Comparison of ENCODE assay signal across 1 cellular context in genomic region chr5:178209334-178210072, GRCh38.
TF ChIP-seq lines count a peak whose summit lies in the region.

No MANE protein-coding gene starts in this region.

TF ChIP-seq in K562, 482 proteins besides CTCF, POLR2A, EP300 and RAD21:
- TF ChIP-seq ZNF79 (CRISPR knock-in tag; IDR thresholded peaks at IDR 0.05; ENCODE audit: low read depth): no peak
- 0 out of 2 replicates have a peak, but pooled peaks have one; percentile 29 for TF ChIP-seq SUPT5H (IDR thresholded peaks at IDR 0.05)
- peak; percentile 43 for TF ChIP-seq POLR2B (IDR thresholded peaks at IDR 0.05; ENCODE audit: low read depth, partially characterized antibody)
- TF ChIP-seq ZNF561 (CRISPR knock-in tag; conservative IDR thresholded peaks at IDR 0.05): no peak
- TF ChIP-seq, protein P1, sequence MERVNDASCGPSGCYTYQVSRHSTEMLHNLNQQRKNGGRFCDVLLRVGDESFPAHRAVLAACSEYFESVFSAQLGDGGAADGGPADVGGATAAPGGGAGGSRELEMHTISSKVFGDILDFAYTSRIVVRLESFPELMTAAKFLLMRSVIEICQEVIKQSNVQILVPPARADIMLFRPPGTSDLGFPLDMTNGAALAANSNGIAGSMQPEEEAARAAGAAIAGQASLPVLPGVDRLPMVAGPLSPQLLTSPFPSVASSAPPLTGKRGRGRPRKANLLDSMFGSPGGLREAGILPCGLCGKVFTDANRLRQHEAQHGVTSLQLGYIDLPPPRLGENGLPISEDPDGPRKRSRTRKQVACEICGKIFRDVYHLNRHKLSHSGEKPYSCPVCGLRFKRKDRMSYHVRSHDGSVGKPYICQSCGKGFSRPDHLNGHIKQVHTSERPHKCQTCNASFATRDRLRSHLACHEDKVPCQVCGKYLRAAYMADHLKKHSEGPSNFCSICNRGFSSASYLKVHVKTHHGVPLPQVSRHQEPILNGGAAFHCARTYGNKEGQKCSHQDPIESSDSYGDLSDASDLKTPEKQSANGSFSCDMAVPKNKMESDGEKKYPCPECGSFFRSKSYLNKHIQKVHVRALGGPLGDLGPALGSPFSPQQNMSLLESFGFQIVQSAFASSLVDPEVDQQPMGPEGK (CRISPR knock-in tag; IDR thresholded peaks at IDR 0.05; ENCODE audit: borderline replicate concordance): no peak
- no peak for TF ChIP-seq ZNF282 (CRISPR knock-in tag; IDR thresholded peaks at IDR 0.05)
- TF ChIP-seq POLR2G (IDR thresholded peaks at IDR 0.05; ENCODE audit: low read depth, low read length): 0 out of 2 replicates have a peak, but pooled peaks have one; percentile 21
- TF ChIP-seq SRSF9 (IDR thresholded peaks at IDR 0.05; ENCODE audit: borderline replicate concordance, low read depth, low read length): no peak
- no peak for TF ChIP-seq TBP (optimal IDR thresholded peaks at IDR 0.05; ENCODE audit: low read depth, low read length)
- TF ChIP-seq FOXK1 (CRISPR knock-in tag; IDR thresholded peaks at IDR 0.05; ENCODE audit: borderline replicate concordance): no peak
- peak; percentile 34 for TF ChIP-seq RBFOX2 (IDR thresholded peaks at IDR 0.05; ENCODE audit: low read depth, low read length)
- TF ChIP-seq TFE3 (CRISPR knock-in tag; IDR thresholded peaks at IDR 0.05): no peak
- TF ChIP-seq POLR2AphosphoS5 (IDR thresholded peaks at IDR 0.05; ENCODE audit: control insufficient read depth, insufficient read depth, low read depth, low read length): 0 out of 2 replicates have a peak, but pooled peaks have one; percentile 28
- TF ChIP-seq MYBL2 (IDR thresholded peaks at IDR 0.05; ENCODE audit: low read depth): no peak
- no peak for TF ChIP-seq MYBL2 (CRISPR knock-in tag; IDR thresholded peaks at IDR 0.05; ENCODE audit: borderline replicate concordance)
